20 cellular contexts compared by ENCODE assay signal in the genomic region with DNA sequence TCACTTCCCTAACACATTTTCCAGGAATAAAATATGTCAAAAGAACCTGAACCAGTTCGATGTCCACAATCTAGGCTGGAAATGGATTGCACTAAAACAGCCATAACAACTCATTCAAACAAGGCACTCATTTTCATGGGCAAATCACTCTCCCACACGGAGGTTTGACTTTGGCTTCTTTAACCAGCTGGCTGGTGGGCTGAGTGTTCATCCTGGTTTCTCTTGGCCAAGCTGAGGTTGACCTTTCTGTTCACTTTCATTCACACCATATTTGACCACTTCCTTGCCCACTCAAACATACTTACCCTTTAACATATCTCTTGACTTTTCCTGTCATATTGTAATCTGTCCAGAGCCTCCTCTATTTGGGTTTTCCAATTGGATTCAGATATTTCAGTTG. TPM values are rescaled to one million over a fixed set of nuclear protein-coding genes. Genes with fewer than 3 reads are reported as not detected.
DNase-seq lines count a peak whose midpoint lies in the region; ATAC-seq and TF ChIP-seq lines count a peak whose summit lies in the region.
"Had no signal": no experiment of that assay in that cellular context is flagged by ENCODE, and none has a peak within 500 bp of the region (broad histone marks: within the 10 kb centered on the region; RNA-seq: fewer than 3 reads in every experiment).

No MANE protein-coding gene starts in this region.

- H3K27me3 Mint-ChIP-seq in stimulated activated naive CD8-positive, alpha-beta T cell treated with anti-CD3 and anti-CD28 coated beads, Interleukin-15, Interleukin-2, amounts not matched to agents 100 ng/mL and 50 ng/mL, for 24 hours, result no peaks in the 10 kb centered on the region

- no TSS peak for BruUV-seq in OCI-LY7 (replicated peaks; lab: Mats Ljungman, UMichigan)

- intact Hi-C loops in OCI-LY7 (cut with micrococcal nuclease; ENCODE audit: unreplicated experiment), result no loop called here

- no peak overlapping the region for H3K4me3 ChIP-seq in RWPE2 (ENCODE audit: severe bottlenecking)
- peak overlapping the region; percentile 64 for H3K4me3 ChIP-seq in effector memory CD4-positive, alpha-beta T cell (ENCODE audit: insufficient read depth, low read depth, low read length, poor library complexity, severe bottlenecking)
- H3K4me3 ChIP-seq in trophoblast cell (ENCODE audit: low read depth, low read length), result no peak overlapping the region
- no peak overlapping the region for H3K4me3 ChIP-seq in OCI-LY7 (ENCODE audit: low read depth, low read length, poor library complexity, severe bottlenecking)
- H3K4me3 ChIP-seq: coronary artery, pancreas, thoracic aorta had no signal

- CTCF ChIA-PET in OCI-LY7 (lab: Charles Lee; ENCODE audit: unreplicated experiment), result no interaction called here

- no CpG with 5 or more reads among the region's 2 CpGs for WGBS in trophoblast cell (ENCODE audit: extremely low coverage, insufficient coverage, insufficient read length)

- peaks cover 3% of the 10 kb centered on the region for H3K9me3 Mint-ChIP-seq in stimulated activated naive CD8-positive, alpha-beta T cell treated with anti-CD3 and anti-CD28 coated beads, Interleukin-15, Interleukin-2, amounts not matched to agents 100 ng/mL and 50 ng/mL, for 24 hours
- H3K9me3 Mint-ChIP-seq: activated B cell treated with CpG ODN at 0.5 μM for 24 hours had no signal

- POLR2A ChIA-PET in OCI-LY7 (lab: Charles Lee), result interaction anchor here (0.7 to 1.8 kb wide), 4 partner anchors 10 to 28 kb away, joined by 3 to 6 read pairs (median 4); no protein-coding TSS in a partner anchor

- no peak for DNase-seq in stimulated activated naive CD8-positive, alpha-beta T cell treated with anti-CD3 and anti-CD28 coated beads, Interleukin-15, Interleukin-2, amounts not matched to agents 100 U/mL and 50 U/mL, for 24 hours
- DNase-seq in RWPE2 (ENCODE audit: low spot score), result no peak
- DNase-seq in effector memory CD4-positive, alpha-beta T cell, result no peak
- no peak for DNase-seq in NCI-H2107 (lab: John Stamatoyannopoulos, UW)
- DNase-seq in trophoblast cell, result no peak
- DNase-seq in OCI-LY7 (ENCODE audit: low spot score), result no peak
- DNase-seq: activated B cell treated with CpG ODN at 0.5 μM for 24 hours; AML-193; DMS53; left lung; MV-4-11; NCI-H2081; pancreas; stimulated activated CD4-positive, alpha-beta T cell treated with anti-CD3 and anti-CD28 coated beads, Interleukin-4, amount 100 ng/mL, for 24 hours; stimulated activated CD8-positive, alpha-beta memory T cell treated with anti-CD3 and anti-CD28 coated beads, Interleukin-4, amount 100 ng/mL, for 48 hours had no signal

- no peak for ATAC-seq in stimulated activated naive CD8-positive, alpha-beta T cell treated with anti-CD3 and anti-CD28 coated beads, Interleukin-15, Interleukin-2, amounts not matched to agents 100 U/mL and 50 U/mL, for 24 hours
- ATAC-seq in RWPE2 (ENCODE audit: low read depth) (no peak), HG03457 (IDR thresholded peaks at IDR 0.05; ENCODE audit: unreplicated experiment) (no peak)
- ATAC-seq: HepG2, left lung, pancreas had no signal

- no peak overlapping the region for H2BK5ac ChIP-seq in trophoblast cell (ENCODE audit: low read depth, low read length, poor library complexity)

- no peak overlapping the region for H3K14ac ChIP-seq in trophoblast cell (ENCODE audit: low read length)

- no peaks in the 10 kb centered on the region for H3K79me2 ChIP-seq in trophoblast cell (ENCODE audit: control insufficient read depth, insufficient read depth, low read length, poor library complexity)
- H3K79me2 ChIP-seq in OCI-LY7 (ENCODE audit: insufficient read depth, low read depth, low read length), result peaks cover 53% of the 10 kb centered on the region

- no peak overlapping the region for H3K23ac ChIP-seq in trophoblast cell (ENCODE audit: low read length)

- no peak overlapping the region for H2BK120ac ChIP-seq in trophoblast cell (ENCODE audit: insufficient read depth, low read length, poor library complexity)

- H3K4me1 ChIP-seq in RWPE2 (ENCODE audit: insufficient read depth, poor library complexity, severe bottlenecking) (peaks cover 20% of the 10 kb centered on the region), trophoblast cell (ENCODE audit: control insufficient read depth in 1 of 2, insufficient read depth in 2 of 2, low read length in 2 of 2) (peaks cover 0 to 3% of the 10 kb centered on the region in 2 experiments), OCI-LY7 (ENCODE audit: insufficient read depth, low read length, poor library complexity, severe bottlenecking) (peaks cover 27% of the 10 kb centered on the region)
- H3K4me1 ChIP-seq in effector memory CD4-positive, alpha-beta T cell (ENCODE audit: control insufficient read depth, insufficient read depth, low read length, poor library complexity, severe bottlenecking), result peaks cover 22% of the 10 kb centered on the region
- H3K4me1 ChIP-seq: pancreas had no signal

- H3K18ac ChIP-seq in trophoblast cell (ENCODE audit: low read length), result no peak overlapping the region

- peak overlapping the region; percentile 84 for H3K27ac Mint-ChIP-seq in stimulated activated naive CD8-positive, alpha-beta T cell treated with anti-CD3 and anti-CD28 coated beads, Interleukin-15, Interleukin-2, amounts not matched to agents 100 ng/mL and 50 ng/mL, for 24 hours
- H3K27ac Mint-ChIP-seq: activated B cell treated with CpG ODN at 0.5 μM for 24 hours had no signal

- no peak overlapping the region for H4K8ac ChIP-seq in trophoblast cell (ENCODE audit: low read depth, low read length)

- no peak overlapping the region for H2AK5ac ChIP-seq in trophoblast cell (ENCODE audit: low read length)

- H3K27ac ChIP-seq in RWPE2 (ENCODE audit: poor library complexity, severe bottlenecking), result peak overlapping the region; percentile 25
- peak overlapping the region; percentile 99 for H3K27ac ChIP-seq in effector memory CD4-positive, alpha-beta T cell (ENCODE audit: insufficient read depth, low read length, poor library complexity, severe bottlenecking)
- no peak overlapping the region for H3K27ac ChIP-seq in trophoblast cell (ENCODE audit: low read depth, low read length)
- no peak overlapping the region for H3K27ac ChIP-seq in OCI-LY7 (ENCODE audit: low read depth, low read length, poor library complexity, severe bottlenecking)
- H3K27ac ChIP-seq: coronary artery, pancreas, thoracic aorta had no signal

- no peaks in the 10 kb centered on the region for H3K27me3 ChIP-seq in RWPE2 (ENCODE audit: insufficient read depth, poor library complexity, severe bottlenecking)
- H3K27me3 ChIP-seq in effector memory CD4-positive, alpha-beta T cell (replicated peaks; ENCODE audit: control insufficient read depth, insufficient read depth, low read length, poor library complexity, severe bottlenecking), result no peaks in the 10 kb centered on the region
- H3K27me3 ChIP-seq in trophoblast cell (ENCODE audit: insufficient read depth, low read length), result no peaks in the 10 kb centered on the region
- H3K27me3 ChIP-seq: left lung, pancreas had no signal

- H3K36me3 ChIP-seq in RWPE2 (ENCODE audit: low read depth), result no peaks in the 10 kb centered on the region
- peaks cover 66% of the 10 kb centered on the region for H3K36me3 ChIP-seq in effector memory CD4-positive, alpha-beta T cell (ENCODE audit: control insufficient read depth, insufficient read depth, low read length)
- no peaks in the 10 kb centered on the region for H3K36me3 ChIP-seq in trophoblast cell (ENCODE audit: control insufficient read depth in 1 of 2, insufficient read depth in 2 of 2, low read length in 2 of 2)
- H3K36me3 ChIP-seq in OCI-LY7 (ENCODE audit: insufficient read depth, low read length), result peaks cover 84% of the 10 kb centered on the region
- H3K36me3 ChIP-seq: pancreas, thoracic aorta had no signal

- H3K9me3 ChIP-seq in RWPE2 (ENCODE audit: severe bottlenecking) (peaks cover 6% of the 10 kb centered on the region), trophoblast cell (ENCODE audit: insufficient read depth, low read depth, low read length) (no peaks in the 10 kb centered on the region), OCI-LY7 (ENCODE audit: low read length) (peaks cover 14% of the 10 kb centered on the region)
- no peaks in the 10 kb centered on the region for H3K9me3 ChIP-seq in effector memory CD4-positive, alpha-beta T cell (ENCODE audit: control insufficient read depth, low read length)
- H3K9me3 ChIP-seq: left lung, pancreas, thoracic aorta had no signal

- H2AFZ ChIP-seq in trophoblast cell (ENCODE audit: insufficient read depth, low read length, poor library complexity) (no peak overlapping the region), OCI-LY7 (ENCODE audit: low read length) (no peak overlapping the region)

- H3K79me1 ChIP-seq in trophoblast cell (ENCODE audit: low read length), result no peaks in the 10 kb centered on the region

- TF ChIP-seq CTCF in RWPE2 (IDR thresholded peaks at IDR 0.05; ENCODE audit: poor library complexity, severe bottlenecking), result no peak
- TF ChIP-seq CTCF in OCI-LY7 (conservative IDR thresholded peaks at IDR 0.05; ENCODE audit: low read length), result no peak

- H3K4me2 ChIP-seq in trophoblast cell (ENCODE audit: low read length), result no peak overlapping the region
- no peak overlapping the region for H3K4me2 ChIP-seq in OCI-LY7 (ENCODE audit: low read length)

- no peak overlapping the region for H3K4ac ChIP-seq in trophoblast cell (ENCODE audit: low read depth, low read length)

- H4K91ac ChIP-seq in trophoblast cell (ENCODE audit: low read depth, low read length), result no peak overlapping the region

- peak overlapping the region; percentile 88 for H3K4me3 Mint-ChIP-seq in stimulated activated naive CD8-positive, alpha-beta T cell treated with anti-CD3 and anti-CD28 coated beads, Interleukin-15, Interleukin-2, amounts not matched to agents 100 ng/mL and 50 ng/mL, for 24 hours
- H3K4me3 Mint-ChIP-seq: activated B cell treated with CpG ODN at 0.5 μM for 24 hours had no signal

- no peak overlapping the region for H3K9ac ChIP-seq in trophoblast cell (ENCODE audit: low read length)

- peaks cover 90% of the 10 kb centered on the region for H3K4me1 Mint-ChIP-seq in stimulated activated naive CD8-positive, alpha-beta T cell treated with anti-CD3 and anti-CD28 coated beads, Interleukin-15, Interleukin-2, amounts not matched to agents 100 ng/mL and 50 ng/mL, for 24 hours (ENCODE audit: low read depth)

- H4K20me1 ChIP-seq in OCI-LY7 (ENCODE audit: insufficient read depth, low read length), result no peaks in the 10 kb centered on the region

- H4K12ac ChIP-seq in trophoblast cell (ENCODE audit: low read depth, low read length), result no peak overlapping the region

- peaks cover 95% of the 10 kb centered on the region for H3K36me3 Mint-ChIP-seq in stimulated activated naive CD8-positive, alpha-beta T cell treated with anti-CD3 and anti-CD28 coated beads, Interleukin-15, Interleukin-2, amounts not matched to agents 100 ng/mL and 50 ng/mL, for 24 hours (ENCODE audit: low read depth)

- H3K9me2 ChIP-seq in OCI-LY7 (ENCODE audit: insufficient read depth, low read length), result no peaks in the 10 kb centered on the region

- no peak overlapping the region for H2BK12ac ChIP-seq in trophoblast cell (ENCODE audit: low read length)

RNA-seq across cellular contexts. Expression of gene IL7R, which starts 5.4 kb away (rescaled TPM):
- polyA plus RNA-seq in trophoblast cell (2013), result 0.64 TPM in 2 replicates
- 59.9 and 62.2 TPM in 2 replicates for total RNA-seq in OCI-LY7 (2014; rRNA removed; shearing (Covaris generic))
- total RNA-seq in OCI-LY7 (2022), result 4.6 and 4.7 TPM in 2 replicates
- total RNA-seq: HepG2 had no signal
- polyA plus RNA-seq: HepG2 had no signal

Comparison
In these comparisons a context has a peak if more than half of its experiments do, and no peak if none do; other contexts are left out.
1. H3K27ac ChIP-seq: peak in RWPE2 (single experiment) and effector memory CD4-positive, alpha-beta T cell (single experiment); none in trophoblast cell (single experiment) and OCI-LY7 (single experiment).